ENCODE assay signal across 1 cellular context in the genomic region with DNA sequence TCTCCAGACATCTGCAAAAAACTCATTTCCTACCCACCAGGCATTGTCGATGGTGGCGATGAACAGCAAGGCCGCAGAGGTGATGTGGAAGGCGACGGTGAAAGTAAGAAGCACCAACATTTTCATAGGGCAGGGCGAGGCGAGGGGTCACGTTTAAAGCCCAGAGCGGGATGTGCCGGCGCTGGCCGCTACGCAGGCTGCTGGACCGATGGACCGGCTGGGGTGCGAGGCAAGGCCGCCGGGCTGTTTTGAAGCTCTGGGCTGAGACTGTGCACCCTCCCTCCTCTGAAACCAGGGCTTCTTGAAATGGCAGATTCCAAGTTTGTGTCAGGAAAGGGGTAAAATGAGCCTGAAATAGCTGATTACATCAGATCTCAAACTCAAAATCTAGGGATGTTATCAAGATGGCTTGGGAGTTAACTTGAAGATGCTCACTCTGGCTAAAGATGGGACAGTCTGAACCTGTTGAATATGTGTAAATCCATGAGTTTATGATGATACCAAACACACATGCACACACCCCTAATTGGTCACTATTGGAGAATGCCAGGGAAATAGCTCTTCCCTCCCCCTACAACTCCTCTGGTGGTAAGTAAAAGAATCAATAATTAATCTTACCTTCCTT.
TF ChIP-seq lines count a peak whose summit lies in the region.

No MANE protein-coding gene starts in this region.

TF ChIP-seq in WTC11, 78 proteins besides CTCF, POLR2A, EP300 and RAD21 (continued from another document):
- TF ChIP-seq PRDM15 (CRISPR knock-in tag; IDR thresholded peaks at IDR 0.05) (no peak), ZNF416 (CRISPR knock-in tag; IDR thresholded peaks at IDR 0.05) (no peak), NFE2L1 (CRISPR knock-in tag; IDR thresholded peaks at IDR 0.05) (no peak), EMX1 (CRISPR knock-in tag; IDR thresholded peaks at IDR 0.05) (no peak)
- TF ChIP-seq, protein P1, sequence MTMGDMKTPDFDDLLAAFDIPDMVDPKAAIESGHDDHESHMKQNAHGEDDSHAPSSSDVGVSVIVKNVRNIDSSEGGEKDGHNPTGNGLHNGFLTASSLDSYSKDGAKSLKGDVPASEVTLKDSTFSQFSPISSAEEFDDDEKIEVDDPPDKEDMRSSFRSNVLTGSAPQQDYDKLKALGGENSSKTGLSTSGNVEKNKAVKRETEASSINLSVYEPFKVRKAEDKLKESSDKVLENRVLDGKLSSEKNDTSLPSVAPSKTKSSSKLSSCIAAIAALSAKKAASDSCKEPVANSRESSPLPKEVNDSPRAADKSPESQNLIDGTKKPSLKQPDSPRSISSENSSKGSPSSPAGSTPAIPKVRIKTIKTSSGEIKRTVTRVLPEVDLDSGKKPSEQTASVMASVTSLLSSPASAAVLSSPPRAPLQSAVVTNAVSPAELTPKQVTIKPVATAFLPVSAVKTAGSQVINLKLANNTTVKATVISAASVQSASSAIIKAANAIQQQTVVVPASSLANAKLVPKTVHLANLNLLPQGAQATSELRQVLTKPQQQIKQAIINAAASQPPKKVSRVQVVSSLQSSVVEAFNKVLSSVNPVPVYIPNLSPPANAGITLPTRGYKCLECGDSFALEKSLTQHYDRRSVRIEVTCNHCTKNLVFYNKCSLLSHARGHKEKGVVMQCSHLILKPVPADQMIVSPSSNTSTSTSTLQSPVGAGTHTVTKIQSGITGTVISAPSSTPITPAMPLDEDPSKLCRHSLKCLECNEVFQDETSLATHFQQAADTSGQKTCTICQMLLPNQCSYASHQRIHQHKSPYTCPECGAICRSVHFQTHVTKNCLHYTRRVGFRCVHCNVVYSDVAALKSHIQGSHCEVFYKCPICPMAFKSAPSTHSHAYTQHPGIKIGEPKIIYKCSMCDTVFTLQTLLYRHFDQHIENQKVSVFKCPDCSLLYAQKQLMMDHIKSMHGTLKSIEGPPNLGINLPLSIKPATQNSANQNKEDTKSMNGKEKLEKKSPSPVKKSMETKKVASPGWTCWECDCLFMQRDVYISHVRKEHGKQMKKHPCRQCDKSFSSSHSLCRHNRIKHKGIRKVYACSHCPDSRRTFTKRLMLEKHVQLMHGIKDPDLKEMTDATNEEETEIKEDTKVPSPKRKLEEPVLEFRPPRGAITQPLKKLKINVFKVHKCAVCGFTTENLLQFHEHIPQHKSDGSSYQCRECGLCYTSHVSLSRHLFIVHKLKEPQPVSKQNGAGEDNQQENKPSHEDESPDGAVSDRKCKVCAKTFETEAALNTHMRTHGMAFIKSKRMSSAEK (CRISPR knock-in tag; IDR thresholded peaks at IDR 0.05; ENCODE audit: borderline replicate concordance) = no peak
